In the genomic region with DNA sequence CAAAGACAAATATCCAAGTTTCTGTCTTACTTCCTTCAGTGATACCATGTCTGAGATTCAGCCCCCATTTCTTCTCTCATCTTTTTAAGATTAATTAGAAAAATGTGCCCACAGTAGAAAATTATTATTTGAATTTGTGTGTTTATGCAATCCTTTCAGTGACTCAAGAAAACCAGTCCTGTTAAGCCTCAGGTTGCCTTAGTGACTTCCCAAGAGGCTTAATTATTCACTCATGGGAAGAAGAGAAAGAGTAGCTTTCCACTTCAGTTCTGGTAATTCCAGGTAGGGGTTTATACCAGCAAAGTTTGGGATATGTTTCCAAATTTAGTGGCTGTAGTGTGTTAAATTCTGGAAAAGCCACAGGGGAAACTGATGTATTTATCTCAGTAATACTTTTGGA, we compare ENCODE assay signal across 18 cellular contexts.
DNase-seq lines count a peak whose midpoint lies in the region; ATAC-seq and TF ChIP-seq lines count a peak whose summit lies in the region.
"Had no signal": no experiment of that assay in that cellular context is flagged by ENCODE, and none has a peak within 500 bp of the region (broad histone marks: within the 10 kb centered on the region; RNA-seq: fewer than 3 reads in every experiment).

No MANE protein-coding gene starts in this region.

- no peak overlapping the region for H3K27ac Mint-ChIP-seq in WTC11
- H3K27ac Mint-ChIP-seq in activated T-cell treated with anti-CD3 and anti-CD28 coated beads, Interleukin-2, amount 50 U/mL, for 24 hours, result no peak overlapping the region
- H3K27ac Mint-ChIP-seq in CD4-positive, alpha-beta T cell, result no peak overlapping the region

- peaks cover 11% of the 10 kb centered on the region for H3K4me1 Mint-ChIP-seq in WTC11
- no peaks in the 10 kb centered on the region for H3K4me1 Mint-ChIP-seq in activated T-cell treated with anti-CD3 and anti-CD28 coated beads, Interleukin-2, amount 50 U/mL, for 24 hours (ENCODE audit: low read depth)
- no peaks in the 10 kb centered on the region for H3K4me1 Mint-ChIP-seq in CD4-positive, alpha-beta T cell (ENCODE audit: low read depth)

- TF ChIP-seq CTCF in left lung (IDR thresholded peaks at IDR 0.05) (no peak), WTC11 (IDR thresholded peaks at IDR 0.05) (no peak)
- TF ChIP-seq CTCF in CD4-positive, alpha-beta T cell (IDR thresholded peaks at IDR 0.05), result no peak

- peak overlapping the region; percentile 23 to 40 for H3K27ac ChIP-seq in left lung
- H3K27ac ChIP-seq in CD4-positive, alpha-beta T cell (ENCODE audit: low read depth, low read length), result no peak overlapping the region

- no peaks in the 10 kb centered on the region for H3K27me3 ChIP-seq in left lung
- H3K27me3 ChIP-seq in CD4-positive, alpha-beta T cell (ENCODE audit: control insufficient read depth, insufficient read depth, low read length), result no peaks in the 10 kb centered on the region

- CTCF ChIA-PET in WTC11 (lab: Charles Lee), result no interaction called here
- CTCF ChIA-PET in CD4-positive, alpha-beta T cell (lab: Charles Lee), result no interaction called here

- H3K27me3 Mint-ChIP-seq in WTC11 (ENCODE audit: low read depth), result no peaks in the 10 kb centered on the region
- H3K27me3 Mint-ChIP-seq in activated T-cell treated with anti-CD3 and anti-CD28 coated beads, Interleukin-2, amount 50 U/mL, for 24 hours, result no peaks in the 10 kb centered on the region
- H3K27me3 Mint-ChIP-seq in CD4-positive, alpha-beta T cell, result no peaks in the 10 kb centered on the region

- POLR2A ChIA-PET in WTC11 (lab: Charles Lee), result no interaction called here
- POLR2A ChIA-PET in CD4-positive, alpha-beta T cell (lab: Charles Lee), result no interaction called here

- intact Hi-C loops in left lung (cut with DNase I), result no loop called here
- intact Hi-C loops in CD4-positive, alpha-beta T cell (cut with DNase I, micrococcal nuclease), result no loop called here

- H3K4me3 ChIP-seq in left lung, result no peak overlapping the region
- H3K4me3 ChIP-seq: HAP-1 had no signal

- no peaks in the 10 kb centered on the region for H3K36me3 Mint-ChIP-seq in WTC11
- H3K36me3 Mint-ChIP-seq in activated T-cell treated with anti-CD3 and anti-CD28 coated beads, Interleukin-2, amount 50 U/mL, for 24 hours (ENCODE audit: low read depth), result no peaks in the 10 kb centered on the region
- no peaks in the 10 kb centered on the region for H3K36me3 Mint-ChIP-seq in CD4-positive, alpha-beta T cell (ENCODE audit: low read depth)

- no peak overlapping the region for H3K4me3 Mint-ChIP-seq in WTC11
- no peak overlapping the region for H3K4me3 Mint-ChIP-seq in activated T-cell treated with anti-CD3 and anti-CD28 coated beads, Interleukin-2, amount 50 U/mL, for 24 hours
- H3K4me3 Mint-ChIP-seq in CD4-positive, alpha-beta T cell, result no peak overlapping the region

- no peaks in the 10 kb centered on the region for H3K4me1 ChIP-seq in left lung
- H3K4me1 ChIP-seq: HAP-1 had no signal

- no peaks in the 10 kb centered on the region for H3K9me3 Mint-ChIP-seq in WTC11
- no peaks in the 10 kb centered on the region for H3K9me3 Mint-ChIP-seq in activated T-cell treated with anti-CD3 and anti-CD28 coated beads, Interleukin-2, amount 50 U/mL, for 24 hours
- H3K9me3 Mint-ChIP-seq in CD4-positive, alpha-beta T cell, result peaks cover 2% of the 10 kb centered on the region

- no peaks in the 10 kb centered on the region for H3K36me3 ChIP-seq in left lung
- H3K36me3 ChIP-seq: HAP-1 had no signal

- H3K9me3 ChIP-seq in left lung, result no peaks in the 10 kb centered on the region
- no peaks in the 10 kb centered on the region for H3K9me3 ChIP-seq in CD4-positive, alpha-beta T cell (ENCODE audit: control insufficient read depth, low read length)
- H3K9me3 ChIP-seq: HAP-1 had no signal

- ATAC-seq in left lung (peak; percentile 84), GM21737 (IDR thresholded peaks at IDR 0.05; ENCODE audit: unreplicated experiment) (no peak), WTC11 (no peak)
- no peak for ATAC-seq in CD4-positive, alpha-beta T cell (ENCODE audit: poor library complexity)
- ATAC-seq: Right ventricle myocardium inferior had no signal

- peak; percentile 18 for DNase-seq in NCI-H2171 treated with DMSO at 0.1 percent for 48 hours (lab: John Stamatoyannopoulos, UW)
- DNase-seq in NCI-H2171 (lab: John Stamatoyannopoulos, UW), result no peak
- DNase-seq in amniotic epithelial cell (ENCODE audit: low read depth), result peak; percentile 10
- DNase-seq in left lung, result no peak
- DNase-seq in WTC11 (ENCODE audit: low spot score), result no peak
- DNase-seq in activated T-cell treated with anti-CD3 and anti-CD28 coated beads, Interleukin-2, amount 50 U/mL, for 24 hours, result no peak
- no peak for DNase-seq in CD4-positive, alpha-beta T cell
- DNase-seq: GF-D8; KG1; MV-4-11; NCI-H187; NCI-H2107; NCI-H446; NCI-H526 treated with DMSO at 0.1 percent for 48 hours; NK-92 treated with Interleukin-12 subunit alpha and Interleukin-12 subunit beta, amount 100 ng/mL, for 24 hours had no signal

TF ChIP-seq in WTC11, 78 proteins besides CTCF, POLR2A, EP300 and RAD21:
- TF ChIP-seq, protein P1, sequence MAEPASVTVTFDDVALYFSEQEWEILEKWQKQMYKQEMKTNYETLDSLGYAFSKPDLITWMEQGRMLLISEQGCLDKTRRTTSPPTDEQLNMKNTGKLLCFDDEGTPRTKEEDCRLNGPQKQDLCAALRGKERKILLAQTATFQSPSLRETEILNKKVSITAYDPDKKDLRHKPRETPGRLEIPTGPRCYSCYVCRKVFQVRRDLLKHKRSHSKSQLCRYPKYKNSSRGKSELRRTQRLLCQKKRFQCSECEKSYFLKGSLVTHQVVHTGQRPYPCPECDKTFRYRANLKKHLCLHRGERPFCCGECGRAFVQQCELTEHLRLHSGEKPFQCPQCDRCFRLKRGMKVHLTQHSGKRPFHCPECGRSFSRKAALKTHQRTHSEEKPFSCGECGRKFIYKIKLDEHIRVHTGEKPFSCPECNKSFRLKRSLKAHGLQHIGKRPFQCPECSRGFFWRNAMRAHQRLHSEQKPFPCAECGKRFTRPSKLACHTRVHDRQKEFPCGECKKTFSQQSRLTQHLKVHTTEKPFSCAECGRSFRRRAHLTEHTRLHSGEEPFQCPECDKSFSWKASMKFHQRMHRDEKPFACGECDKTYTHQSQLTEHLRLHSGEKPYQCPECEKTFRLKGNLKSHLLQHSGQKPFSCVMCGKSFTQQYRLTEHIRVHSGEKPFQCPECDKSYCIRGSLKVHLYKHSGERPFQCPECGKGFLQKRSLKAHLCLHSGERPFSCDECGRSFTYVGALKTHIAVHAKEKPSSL (CRISPR knock-in tag; conservative IDR thresholded peaks at IDR 0.05), result no peak
- no peak for TF ChIP-seq ZBTB21 (CRISPR knock-in tag; IDR thresholded peaks at IDR 0.05; ENCODE audit: borderline replicate concordance)
- no peak for TF ChIP-seq ESRRA (CRISPR knock-in tag; IDR thresholded peaks at IDR 0.05; ENCODE audit: borderline replicate concordance)
- TF ChIP-seq, protein P2, sequence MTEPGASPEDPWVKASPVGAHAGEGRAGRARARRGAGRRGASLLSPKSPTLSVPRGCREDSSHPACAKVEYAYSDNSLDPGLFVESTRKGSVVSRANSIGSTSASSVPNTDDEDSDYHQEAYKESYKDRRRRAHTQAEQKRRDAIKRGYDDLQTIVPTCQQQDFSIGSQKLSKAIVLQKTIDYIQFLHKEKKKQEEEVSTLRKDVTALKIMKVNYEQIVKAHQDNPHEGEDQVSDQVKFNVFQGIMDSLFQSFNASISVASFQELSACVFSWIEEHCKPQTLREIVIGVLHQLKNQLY (CRISPR knock-in tag; IDR thresholded peaks at IDR 0.05), result no peak
- TF ChIP-seq RELA (CRISPR knock-in tag; IDR thresholded peaks at IDR 0.05; ENCODE audit: borderline replicate concordance), result no peak
- no peak for TF ChIP-seq ETV6 (CRISPR knock-in tag; IDR thresholded peaks at IDR 0.05)
- TF ChIP-seq, protein P3, sequence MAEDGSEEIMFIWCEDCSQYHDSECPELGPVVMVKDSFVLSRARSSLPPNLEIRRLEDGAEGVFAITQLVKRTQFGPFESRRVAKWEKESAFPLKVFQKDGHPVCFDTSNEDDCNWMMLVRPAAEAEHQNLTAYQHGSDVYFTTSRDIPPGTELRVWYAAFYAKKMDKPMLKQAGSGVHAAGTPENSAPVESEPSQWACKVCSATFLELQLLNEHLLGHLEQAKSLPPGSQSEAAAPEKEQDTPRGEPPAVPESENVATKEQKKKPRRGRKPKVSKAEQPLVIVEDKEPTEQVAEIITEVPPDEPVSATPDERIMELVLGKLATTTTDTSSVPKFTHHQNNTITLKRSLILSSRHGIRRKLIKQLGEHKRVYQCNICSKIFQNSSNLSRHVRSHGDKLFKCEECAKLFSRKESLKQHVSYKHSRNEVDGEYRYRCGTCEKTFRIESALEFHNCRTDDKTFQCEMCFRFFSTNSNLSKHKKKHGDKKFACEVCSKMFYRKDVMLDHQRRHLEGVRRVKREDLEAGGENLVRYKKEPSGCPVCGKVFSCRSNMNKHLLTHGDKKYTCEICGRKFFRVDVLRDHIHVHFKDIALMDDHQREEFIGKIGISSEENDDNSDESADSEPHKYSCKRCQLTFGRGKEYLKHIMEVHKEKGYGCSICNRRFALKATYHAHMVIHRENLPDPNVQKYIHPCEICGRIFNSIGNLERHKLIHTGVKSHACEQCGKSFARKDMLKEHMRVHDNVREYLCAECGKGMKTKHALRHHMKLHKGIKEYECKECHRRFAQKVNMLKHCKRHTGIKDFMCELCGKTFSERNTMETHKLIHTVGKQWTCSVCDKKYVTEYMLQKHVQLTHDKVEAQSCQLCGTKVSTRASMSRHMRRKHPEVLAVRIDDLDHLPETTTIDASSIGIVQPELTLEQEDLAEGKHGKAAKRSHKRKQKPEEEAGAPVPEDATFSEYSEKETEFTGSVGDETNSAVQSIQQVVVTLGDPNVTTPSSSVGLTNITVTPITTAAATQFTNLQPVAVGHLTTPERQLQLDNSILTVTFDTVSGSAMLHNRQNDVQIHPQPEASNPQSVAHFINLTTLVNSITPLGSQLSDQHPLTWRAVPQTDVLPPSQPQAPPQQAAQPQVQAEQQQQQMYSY (CRISPR knock-in tag; IDR thresholded peaks at IDR 0.05), result no peak
- no peak for TF ChIP-seq NFYB (CRISPR knock-in tag; conservative IDR thresholded peaks at IDR 0.05; ENCODE audit: low read depth)
- TF ChIP-seq JAZF1 (CRISPR knock-in tag; IDR thresholded peaks at IDR 0.05), result no peak
- TF ChIP-seq IRF2 (CRISPR knock-in tag; IDR thresholded peaks at IDR 0.05; ENCODE audit: borderline replicate concordance, low read depth), result no peak
- TF ChIP-seq SOX15 (CRISPR knock-in tag; IDR thresholded peaks at IDR 0.05), result no peak
- TF ChIP-seq ATF1 (CRISPR knock-in tag; IDR thresholded peaks at IDR 0.05), result no peak
- TF ChIP-seq ZNF138 (CRISPR knock-in tag; conservative IDR thresholded peaks at IDR 0.05), result no peak
- TF ChIP-seq, protein P4, sequence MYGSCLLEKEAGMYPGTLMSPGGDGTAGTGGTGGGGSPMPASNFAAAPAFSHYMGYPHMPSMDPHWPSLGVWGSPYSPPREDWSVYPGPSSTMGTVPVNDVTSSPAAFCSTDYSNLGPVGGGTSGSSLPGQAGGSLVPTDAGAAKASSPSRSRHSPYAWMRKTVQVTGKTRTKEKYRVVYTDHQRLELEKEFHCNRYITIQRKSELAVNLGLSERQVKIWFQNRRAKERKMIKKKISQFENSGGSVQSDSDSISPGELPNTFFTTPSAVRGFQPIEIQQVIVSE (CRISPR knock-in tag; IDR thresholded peaks at IDR 0.05; ENCODE audit: borderline replicate concordance), result no peak

Comparison
In these comparisons a context has a peak if more than half of its experiments do, and no peak if none do; other contexts are left out.
1. DNase-seq: peak in NCI-H2171 treated with DMSO at 0.1 percent for 48 hours (single experiment) and amniotic epithelial cell (single experiment); none in NCI-H2171 (single experiment), left lung (0 of 2), WTC11 (single experiment), activated T-cell treated with anti-CD3 and anti-CD28 coated beads, Interleukin-2, amount 50 U/mL, for 24 hours (single experiment) and CD4-positive, alpha-beta T cell (0 of 10).